In genomic region chr10:69408318-69409175, GRCh38 we compare ENCODE assay signal across 8 cellular contexts. TPM values are rescaled to one million over a fixed set of nuclear protein-coding genes. Genes with fewer than 3 reads are reported as not detected.
DNase-seq lines count a peak whose midpoint lies in the region; ATAC-seq and TF ChIP-seq lines count a peak whose summit lies in the region.

No MANE protein-coding gene starts in this region.

- H4K20me1 ChIP-seq in BLaER1: no peaks in the 10 kb centered on the region

- peak; percentile 37 for TF ChIP-seq POLR2A in GM19099 (IDR thresholded peaks at IDR 0.05; ENCODE audit: extremely low read depth, insufficient read length, low read depth)

- no peaks in the 10 kb centered on the region for H3K9me3 ChIP-seq in BLaER1

- no peaks in the 10 kb centered on the region for H3K36me3 ChIP-seq in BLaER1

- peak; percentile 66 to 93 for DNase-seq in NCI-H446 (lab: John Stamatoyannopoulos, UW)
- peak; percentile 82 for DNase-seq in activated CD4-positive, alpha-beta T cell treated with anti-CD3 and anti-CD28 coated beads for 1 hour
- DNase-seq in cerebellum (ENCODE audit: low spot score): peak; percentile 97
- DNase-seq in left kidney (ENCODE audit: low read depth, low spot score): peak; percentile 97
- DNase-seq in stimulated activated CD4-positive, alpha-beta T cell treated with anti-CD3 and anti-CD28 coated beads, Interleukin-1b, Interleukin-23, amount 100 ng/mL, for 48 hours: peak; percentile 93

- H3K9ac ChIP-seq in BLaER1: peak overlapping the region; percentile 51

- H3K4me2 ChIP-seq in BLaER1: peak overlapping the region; percentile 85

- H3K27me3 ChIP-seq in BLaER1: peaks cover 8% of the 10 kb centered on the region

- peaks cover 41% of the 10 kb centered on the region for H3K4me1 ChIP-seq in BLaER1

- peak overlapping the region; percentile 66 for H3K27ac ChIP-seq in BLaER1

- ATAC-seq in HG03354 (IDR thresholded peaks at IDR 0.05; ENCODE audit: poor library complexity, severe bottlenecking, unreplicated experiment): peak; percentile 79

- H3K4me3 ChIP-seq in BLaER1: peak overlapping the region; percentile 62

RNA-seq across cellular contexts. Expression of gene TACR2, which starts 8.2 kb away (rescaled TPM):
- total RNA-seq in cerebellum: 0.82 TPM

RNA-seq across cellular contexts. Expression of gene TSPAN15, which starts 42.7 kb away (rescaled TPM):
- 15.1 TPM for total RNA-seq in cerebellum

Comparison
In these comparisons a context has a peak if more than half of its experiments do, and no peak if none do; other contexts are left out.
1. Peak in every context shown above with its lines: DNase-seq, ATAC-seq, H3K4me3 ChIP-seq and H3K27ac ChIP-seq.